8 cellular contexts compared by ENCODE assay signal in genomic region chr19:38930776-38931761, GRCh38. TPM values are rescaled to one million over a fixed set of nuclear protein-coding genes. Genes with fewer than 3 reads are reported as not detected.
DNase-seq lines count a peak whose midpoint lies in the region; ATAC-seq and TF ChIP-seq lines count a peak whose summit lies in the region.

MRPS12 (plus strand) TSS chr19:38930944; CDS start chr19:38931295, 351 bp downstream.

- peaks cover 44% of the 10 kb centered on the region for H3K79me2 ChIP-seq in DND-41 (ENCODE audit: insufficient read depth, low read length)

- H3K4me3 Mint-ChIP-seq in IgD-negative memory B cell, result peak within 1 kb of the TSS; percentile 93 to 100 (median 98)
- H3K4me3 Mint-ChIP-seq in natural killer cell treated with Interleukin-12 subunit alpha and Interleukin-12 subunit beta and Interleukin-15 and Interleukin-18, amount 100 ng/mL, for 72 hours, result peak within 1 kb of the TSS; percentile 99

- ATAC-seq in DND-41 (ENCODE audit: insufficient read depth, low read depth) (peak; percentile 97), GM21576 (IDR thresholded peaks at IDR 0.05; ENCODE audit: unreplicated experiment) (peak; percentile 90)
- ATAC-seq in natural killer cell treated with Interleukin-12 subunit alpha and Interleukin-12 subunit beta and Interleukin-15 and Interleukin-18, amount 100 ng/mL, for 72 hours, result peak; percentile 97

- H3K9ac ChIP-seq in DND-41 (ENCODE audit: low read depth, low read length), result peak within 1 kb of the TSS; percentile 73

- H3K27ac ChIP-seq in DND-41 (ENCODE audit: low read length) (peak within 1 kb of the TSS; percentile 90), stomach (peak within 1 kb of the TSS; percentile 88 to 92 (median 91))

- H3K4me2 ChIP-seq in DND-41 (ENCODE audit: insufficient read depth, low read length), result peak within 1 kb of the TSS; percentile 83

- peak within 1 kb of the TSS; percentile 81 to 82 for H3K4me3 ChIP-seq in DND-41 (ENCODE audit: low read depth in 1 of 2, low read length in 2 of 2)
- peak within 1 kb of the TSS; percentile 84 for H3K4me3 ChIP-seq in fibroblast of the aortic adventitia (ENCODE audit: low read depth, low read length)
- H3K4me3 ChIP-seq in stomach, result peak within 1 kb of the TSS; percentile 69 to 88 (median 78)

- no peak for TF ChIP-seq CTCF in DND-41 (IDR thresholded peaks at IDR 0.05; ENCODE audit: borderline replicate concordance, extremely low read depth, low read length, poor library complexity, severe bottlenecking)
- TF ChIP-seq CTCF in fibroblast of the aortic adventitia (IDR thresholded peaks at IDR 0.05; ENCODE audit: insufficient read depth, low read length), result no peak
- TF ChIP-seq CTCF in stomach (IDR thresholded peaks at IDR 0.05), result no peak

- peak within 1 kb of the TSS; percentile 87 for H2AFZ ChIP-seq in DND-41 (ENCODE audit: low read depth, low read length)

- no peaks in the 10 kb centered on the region for H3K27me3 Mint-ChIP-seq in IgD-negative memory B cell
- no peaks in the 10 kb centered on the region for H3K27me3 Mint-ChIP-seq in natural killer cell treated with Interleukin-12 subunit alpha and Interleukin-12 subunit beta and Interleukin-15 and Interleukin-18, amount 100 ng/mL, for 72 hours

- H3K4me1 ChIP-seq in DND-41 (ENCODE audit: insufficient read depth, low read length), result peaks cover 30% of the 10 kb centered on the region
- peaks cover 20 to 42% (median 32%) of the 10 kb centered on the region in 4 donors for H3K4me1 ChIP-seq in stomach

- 3 to 5% (median 4%) methylated on average over 41 to 48 of the region's 48 CpGs for WGBS in stomach, 5 donors

- H3K27me3 ChIP-seq in DND-41 (ENCODE audit: insufficient read depth, low read length, poor library complexity) (no peaks in the 10 kb centered on the region), stomach (no peaks in the 10 kb centered on the region)

- H3K9me3 Mint-ChIP-seq in IgD-negative memory B cell, result peaks cover 0 to 7% (median 0%) of the 10 kb centered on the region in 3 donors
- no peaks in the 10 kb centered on the region for H3K9me3 Mint-ChIP-seq in natural killer cell treated with Interleukin-12 subunit alpha and Interleukin-12 subunit beta and Interleukin-15 and Interleukin-18, amount 100 ng/mL, for 72 hours

- H3K36me3 ChIP-seq in DND-41 (ENCODE audit: insufficient read depth, low read length) (peaks cover 24% of the 10 kb centered on the region), stomach (peaks cover 8 to 33% (median 18%) of the 10 kb centered on the region in 4 donors)

- H3K27ac Mint-ChIP-seq in IgD-negative memory B cell, result peak within 1 kb of the TSS; percentile 89 to 99 (median 97)
- H3K27ac Mint-ChIP-seq in natural killer cell treated with Interleukin-12 subunit alpha and Interleukin-12 subunit beta and Interleukin-15 and Interleukin-18, amount 100 ng/mL, for 72 hours, result peak within 1 kb of the TSS; percentile 91 to 95

- H3K9me3 ChIP-seq in DND-41 (ENCODE audit: insufficient read depth, low read length, severe bottlenecking) (peaks cover 3% of the 10 kb centered on the region), stomach (peaks cover 0 to 10% (median 0%) of the 10 kb centered on the region in 4 donors)

- no peak for TF ChIP-seq EP300 in stomach (IDR thresholded peaks at IDR 0.05)

- TF ChIP-seq POLR2A in stomach (IDR thresholded peaks at IDR 0.05), result no peak

- intact Hi-C loops in stomach (cut with DNase I; ENCODE audit: low total_unique reads), result no loop called here

- peaks cover 5% of the 10 kb centered on the region; the same call in 1 of the 2 replicates for H4K20me1 ChIP-seq in DND-41 (ENCODE audit: insufficient read depth, low read length)

- peaks cover 17 to 22% (median 20%) of the 10 kb centered on the region in 3 donors for H3K4me1 Mint-ChIP-seq in IgD-negative memory B cell
- H3K4me1 Mint-ChIP-seq in natural killer cell treated with Interleukin-12 subunit alpha and Interleukin-12 subunit beta and Interleukin-15 and Interleukin-18, amount 100 ng/mL, for 72 hours (ENCODE audit: low read depth in 2 of 2), result peaks cover 40 to 42% of the 10 kb centered on the region in 2 donors

- DNase-seq in DND-41, result peak; percentile 99
- peak; percentile 97 for DNase-seq in activated effector memory CD4-positive, alpha-beta T cell treated with Interleukin-2 at 50 U/mL for 16 hours
- DNase-seq in fibroblast of the aortic adventitia (ENCODE audit: low read depth), result peak; percentile 99
- DNase-seq in natural killer cell treated with Interleukin-12 subunit alpha and Interleukin-12 subunit beta and Interleukin-15 and Interleukin-18, amount 100 ng/mL, for 72 hours (ENCODE audit: low spot score), result peak; percentile 98
- DNase-seq in stomach, result peak; percentile 98

- H3K36me3 Mint-ChIP-seq in IgD-negative memory B cell, result peaks cover 4% of the 10 kb centered on the region
- peaks cover 7% of the 10 kb centered on the region for H3K36me3 Mint-ChIP-seq in natural killer cell treated with Interleukin-12 subunit alpha and Interleukin-12 subunit beta and Interleukin-15 and Interleukin-18, amount 100 ng/mL, for 72 hours

TF ChIP-seq in PFSK-1, 5 proteins besides CTCF, POLR2A, EP300 and RAD21:
- no peak for TF ChIP-seq SIN3A (IDR thresholded peaks at IDR 0.05; ENCODE audit: borderline replicate concordance, insufficient read depth, low read length)
- no peak for TF ChIP-seq REST (IDR thresholded peaks at IDR 0.05; ENCODE audit: insufficient read depth in 1 of 2, low read depth in 2 of 2, low read length in 2 of 2)
- TF ChIP-seq POLR2AphosphoS5 (IDR thresholded peaks at IDR 0.05; ENCODE audit: low read depth, low read length), result peak; percentile 96
- TF ChIP-seq FOXP2 (optimal IDR thresholded peaks at IDR 0.05; ENCODE audit: borderline replicate concordance, extremely low read depth, extremely low read length, insufficient read depth), result no peak
- TF ChIP-seq TAF1 (IDR thresholded peaks at IDR 0.05; ENCODE audit: borderline replicate concordance, insufficient read depth, low read length), result peak; percentile 25; the same call in 1 of the 2 replicates

RNA-seq across cellular contexts. Expression of gene MRPS12, which starts in this region (rescaled TPM):
- polyA plus RNA-seq in IgD-negative memory B cell (75.4 TPM), stomach (10 to 100 TPM; 44.2 to 73.1 (median 55.3) TPM)
- 139 TPM for polyA plus RNA-seq in PFSK-1 (2012; ENCODE audit: insufficient read length, low read depth)
- total RNA-seq in fibroblast of the aortic adventitia (ENCODE audit: low replicate concordance) (11.6 and 20.2 TPM in 2 replicates), stomach (10 to 100 TPM in 3 of 5 donors, 1 to 10 TPM in 2; 3.8 to 47.5 (median 16.1) TPM)
- 100 to 1,000 TPM in 1 of 2 donors, 10 to 100 TPM in 1; 82.5 to 117 TPM for total RNA-seq in natural killer cell treated with Interleukin-12 subunit alpha and Interleukin-12 subunit beta and Interleukin-15 and Interleukin-18, amount 100 ng/mL, for 72 hours

Comparison
In these comparisons a context has a peak if more than half of its experiments do, and no peak if none do; other contexts are left out.
1. Peak in every context shown above with its lines: DNase-seq, ATAC-seq, H3K4me3 ChIP-seq and H3K27ac ChIP-seq.